In the genomic region with DNA sequence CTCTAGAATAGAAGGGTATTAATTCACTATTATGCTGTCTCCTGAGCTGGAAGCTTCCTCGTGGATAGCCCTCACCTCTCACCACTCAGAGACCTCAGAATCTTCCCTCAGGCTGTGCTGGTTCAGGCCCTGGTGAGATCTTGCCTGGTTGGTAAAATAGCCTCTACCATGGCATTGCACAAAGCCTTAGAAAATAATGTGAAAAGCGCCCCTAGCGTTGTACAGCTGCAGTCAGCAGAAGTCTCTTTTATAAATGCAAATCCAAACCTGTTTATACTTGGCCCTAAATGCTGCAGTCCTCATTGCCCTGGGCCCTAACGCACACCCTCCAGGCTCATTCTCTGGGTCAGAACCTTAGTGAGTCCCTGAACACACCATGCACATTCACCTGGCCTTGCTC, we compare ENCODE assay signal across 1 cellular context.
TF ChIP-seq lines count a peak whose summit lies in the region.

No MANE protein-coding gene starts in this region.

TF ChIP-seq in H1, 55 proteins besides CTCF, POLR2A, EP300 and RAD21:
- no peak for TF ChIP-seq NANOG (IDR thresholded peaks at IDR 0.05; ENCODE audit: insufficient read depth, low read depth, low read length, poor library complexity, severe bottlenecking)
